Comparison of ENCODE assay signal across 8 cellular contexts in the genomic region with DNA sequence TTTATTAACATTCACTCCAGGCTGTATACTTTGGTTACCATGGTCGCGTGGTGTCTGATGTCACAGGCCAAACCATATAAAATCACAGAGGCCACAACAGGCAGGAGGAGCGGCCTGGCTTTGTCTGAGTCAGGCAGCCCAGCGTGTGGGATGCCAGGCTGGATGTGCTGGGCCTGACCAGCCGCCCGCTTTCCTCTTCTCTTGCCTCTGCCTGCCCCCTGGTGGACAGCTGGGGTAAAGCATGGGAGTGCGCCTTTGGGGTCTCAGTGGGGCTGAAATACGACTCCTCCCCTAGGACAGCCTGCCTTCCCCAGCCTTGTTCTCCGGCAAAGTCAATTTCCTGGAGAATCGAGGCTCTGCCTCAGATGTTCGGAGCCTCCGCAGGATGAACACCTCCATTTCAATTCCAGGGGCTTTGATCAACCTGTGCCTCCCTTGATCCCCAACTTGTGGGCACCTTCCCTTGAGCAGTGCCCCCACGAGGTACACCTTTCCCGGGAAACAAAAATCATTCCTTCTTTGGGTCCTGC.
DNase-seq lines count a peak whose midpoint lies in the region; ATAC-seq and TF ChIP-seq lines count a peak whose summit lies in the region.

No MANE protein-coding gene starts in this region.

- H3K27ac Mint-ChIP-seq in CD4-positive, alpha-beta memory T cell = peak overlapping the region; percentile 85 to 96 (median 89)
- H3K27ac Mint-ChIP-seq in neural crest cell (ENCODE audit: unreplicated experiment) = peak overlapping the region; percentile 72

- H2AK9ac ChIP-seq in IMR-90 (replicated peaks; ENCODE audit: low read depth, low read length, poor library complexity) = peak overlapping the region; percentile 29

- no peaks in the 10 kb centered on the region for H3K36me3 Mint-ChIP-seq in CD4-positive, alpha-beta memory T cell
- H3K36me3 Mint-ChIP-seq in neural crest cell (ENCODE audit: low read depth) = no peaks in the 10 kb centered on the region

- H3K27me3 ChIP-seq in CD4-positive, alpha-beta memory T cell (ENCODE audit: insufficient read depth, low read length) = no peaks in the 10 kb centered on the region
- H3K27me3 ChIP-seq in IMR-90 (ENCODE audit: control insufficient read depth, insufficient read depth, low read length) = no peaks in the 10 kb centered on the region

- H2BK120ac ChIP-seq in IMR-90 (ENCODE audit: low read depth, low read length) = peak overlapping the region; percentile 75

- WGBS in IMR-90 (ENCODE audit: extremely low coverage in 2 of 2, insufficient read length in 1 of 2), 2 experiments = 6% methylated on average over 6 of the region's 14 CpGs; no CpG with 5 or more reads in 1 of the 2 experiments

- no peaks in the 10 kb centered on the region for H3K27me3 Mint-ChIP-seq in CD4-positive, alpha-beta memory T cell
- no peaks in the 10 kb centered on the region for H3K27me3 Mint-ChIP-seq in neural crest cell (ENCODE audit: low read depth)

- peaks cover 0 to 4% of the 10 kb centered on the region in 2 experiments; a peak in 1 of 4 replicates for H3K79me1 ChIP-seq in IMR-90 (ENCODE audit: low read depth in 1 of 2, low read length in 2 of 2)

- TF ChIP-seq CTCF in IMR-90 (conservative IDR thresholded peaks at IDR 0.05; ENCODE audit: low read depth, low read length) = peak; percentile 96
- TF ChIP-seq CTCF in neural crest cell (conservative IDR thresholded peaks at IDR 0.05) = peak; percentile 97

- no peaks in the 10 kb centered on the region for H3K36me3 ChIP-seq in CD4-positive, alpha-beta memory T cell (ENCODE audit: insufficient read depth, low read length)
- H3K36me3 ChIP-seq in IMR-90 (ENCODE audit: control insufficient read depth, insufficient read depth, low read length) = no peaks in the 10 kb centered on the region

- TF ChIP-seq POLR2A in IMR-90 (IDR thresholded peaks at IDR 0.05; ENCODE audit: low read depth, low read length) = peak; percentile 82

- H2AFZ ChIP-seq in IMR-90 (replicated peaks; ENCODE audit: low read length, poor library complexity) = peak overlapping the region; percentile 79

- H4K8ac ChIP-seq in IMR-90 (ENCODE audit: low read depth in 2 of 2, low read length in 2 of 2) = peak overlapping the region in 1 of 2 experiments; percentile 34; a peak in 2 of 4 replicates

- intact Hi-C loops in CD4-positive, alpha-beta memory T cell (cut with micrococcal nuclease) = loop anchor here (1.0 to 5.0 kb wide), 7 partner anchors 14 to 1039 kb away; a partner anchor contains a TSS
- intact Hi-C loops in IMR-90 (cut with micrococcal nuclease) = loop anchor here (1.0 to 2.0 kb wide), 5 partner anchors 55 to 931 kb away; a partner anchor contains a TSS

- dilution Hi-C loops in IMR-90 (cut with HindIII; ENCODE audit: low sequenced_read_pairs, unreplicated experiment) = no loop called here

- H3K9me3 ChIP-seq in CD4-positive, alpha-beta memory T cell (ENCODE audit: control insufficient read depth in 1 of 2, low read length in 2 of 2) = no peaks in the 10 kb centered on the region
- no peaks in the 10 kb centered on the region for H3K9me3 ChIP-seq in IMR-90 (ENCODE audit: control insufficient read depth, insufficient read depth, low read length)

- H3K4me3 ChIP-seq in CD4-positive, alpha-beta memory T cell (ENCODE audit: low read length in 2 of 2) = no peak overlapping the region
- H3K4me3 ChIP-seq in IMR-90 (ENCODE audit: insufficient read depth, low read depth, low read length) = no peak overlapping the region

- H3K23ac ChIP-seq in IMR-90 (ENCODE audit: low read depth, low read length) = no peak overlapping the region

- ATAC-seq in GM21528 (IDR thresholded peaks at IDR 0.05; ENCODE audit: low FRiP score, unreplicated experiment) (peak; percentile 77), IMR-90 (ENCODE audit: low read depth) (peak; percentile 97), GM18519 (IDR thresholded peaks at IDR 0.05; ENCODE audit: low FRiP score, unreplicated experiment) (no peak)

- no TSS peak for BruUV-seq in IMR-90 (replicated peaks; lab: Mats Ljungman, UMichigan)

- H3K9me1 ChIP-seq in IMR-90 (ENCODE audit: insufficient read depth, low read length) = peaks cover 5% of the 10 kb centered on the region; the same call in 1 of the 2 replicates

- no peaks in the 10 kb centered on the region for H4K20me1 ChIP-seq in IMR-90 (ENCODE audit: insufficient read depth, low read length)

- TF ChIP-seq RAD21 in IMR-90 (IDR thresholded peaks at IDR 0.05; ENCODE audit: low read length) = peak; percentile 98

- H3K4me2 ChIP-seq in IMR-90 (ENCODE audit: low read depth, low read length) = peak overlapping the region; percentile 38; the same call in 1 of the 2 replicates

- H3K4ac ChIP-seq in IMR-90 (ENCODE audit: low read depth, low read length) = peak overlapping the region; percentile 59

- peaks cover 20% of the 10 kb centered on the region for H3K4me1 ChIP-seq in CD4-positive, alpha-beta memory T cell (ENCODE audit: insufficient read depth, low read length)
- H3K4me1 ChIP-seq in IMR-90 (ENCODE audit: control insufficient read depth, insufficient read depth, low read length) = peaks cover 15% of the 10 kb centered on the region

- peak overlapping the region; percentile 6; the same call in 1 of the 3 replicates for H2BK15ac ChIP-seq in IMR-90 (ENCODE audit: low read depth, low read length)

- no peak overlapping the region for H3K9ac ChIP-seq in IMR-90 (ENCODE audit: low read depth, low read length)

- H3K27ac ChIP-seq in CD4-positive, alpha-beta memory T cell (ENCODE audit: low read depth, low read length) = peak overlapping the region; percentile 55
- H3K27ac ChIP-seq in IMR-90 (ENCODE audit: insufficient read depth, low read length) (no peak overlapping the region), substantia nigra (ENCODE audit: low read depth, low read length, poor library complexity, severe bottlenecking) (peak overlapping the region; percentile 84)

- DNase-seq in CD4-positive, alpha-beta memory T cell = peak; percentile 82 to 92 (median 83)
- DNase-seq in IMR-90 (peak; percentile 94), fibroblast of peridontal ligament (ENCODE audit: extremely low read depth) (peak; percentile 90), neural crest cell (ENCODE audit: low read depth, low spot score) (peak; percentile 100), substantia nigra (lab: John Stamatoyannopoulos, UW) (no peak)
- peak; percentile 99 for DNase-seq in activated CD8-positive, alpha-beta memory T cell treated with anti-CD3 and anti-CD28 coated beads, Interleukin-2, amount 50 U/mL, for 48 hours

- CTCF ChIA-PET in CD4-positive, alpha-beta memory T cell (lab: Charles Lee; ENCODE audit: partially characterized antibody) = interaction anchor here (0.7 to 20.1 kb wide), 28 partner anchors 10 to 1276 kb away, joined by 3 to 346 read pairs (median 4); a partner anchor contains a TSS
- CTCF ChIA-PET in IMR-90 (lab: Yijun Ruan, JAX) = interaction anchor here (0.6 to 1.6 kb wide), 9 partner anchors 14 to 573 kb away, joined by 3 to 5 read pairs (median 3); no protein-coding TSS in a partner anchor

- peak overlapping the region; percentile 10 for H2BK5ac ChIP-seq in IMR-90 (ENCODE audit: low read depth, low read length, poor library complexity, severe bottlenecking)

- H4K5ac ChIP-seq in IMR-90 (ENCODE audit: low read depth, low read length) = 0 out of 2 replicates have a peak overlapping the region, but pooled peaks have one; percentile 26

- peak overlapping the region; percentile 53 for H4K91ac ChIP-seq in IMR-90 (ENCODE audit: insufficient read depth, low read depth, low read length)

- H3K18ac ChIP-seq in IMR-90 (ENCODE audit: low read depth, low read length) = no peak overlapping the region

- H3K14ac ChIP-seq in IMR-90 (replicated peaks; ENCODE audit: low read depth, low read length) = peak overlapping the region; percentile 43; the same call in 1 of the 2 replicates

- POLR2A ChIA-PET in CD4-positive, alpha-beta memory T cell (lab: Charles Lee; ENCODE audit: partially characterized antibody) = interaction anchor here (0.6 to 5.9 kb wide), 12 partner anchors 11 to 527 kb away, joined by 3 to 52 read pairs (median 4); a partner anchor contains a TSS
- POLR2A ChIA-PET in IMR-90 (lab: Charles Lee; ENCODE audit: unreplicated experiment) = no interaction called here

- H2AK5ac ChIP-seq in IMR-90 (ENCODE audit: low read depth, low read length) = peak overlapping the region; percentile 90

- H3K4me3 Mint-ChIP-seq in CD4-positive, alpha-beta memory T cell = peak overlapping the region in 5 of 8 donors; percentile 11 to 39 (median 21)
- peak overlapping the region; percentile 14 for H3K4me3 Mint-ChIP-seq in neural crest cell

- H3K56ac ChIP-seq in IMR-90 (ENCODE audit: extremely low read depth, insufficient read depth, low read length) = no peak overlapping the region

- in situ Hi-C loops in IMR-90 (cut with MboI; ENCODE audit: low sequenced_read_pairs) = loop anchor here (5.0 kb wide), 3 partner anchors 264 to 534 kb away; no protein-coding TSS in a partner anchor

- peaks cover 10 to 29% (median 17%) of the 10 kb centered on the region in 4 donors for H3K4me1 Mint-ChIP-seq in CD4-positive, alpha-beta memory T cell
- H3K4me1 Mint-ChIP-seq in neural crest cell = peaks cover 48% of the 10 kb centered on the region

- no peaks in the 10 kb centered on the region for H3K9me3 Mint-ChIP-seq in CD4-positive, alpha-beta memory T cell
- H3K9me3 Mint-ChIP-seq in neural crest cell = no peaks in the 10 kb centered on the region

- H2BK20ac ChIP-seq in IMR-90 (ENCODE audit: low read depth, low read length) = peak overlapping the region; percentile 72

TF ChIP-seq in IMR-90, 13 proteins besides CTCF, POLR2A, EP300 and RAD21 (continues in another document):
- TF ChIP-seq CEBPB (IDR thresholded peaks at IDR 0.05; ENCODE audit: low read depth, low read length) (no peak), BHLHE40 (IDR thresholded peaks at IDR 0.05; ENCODE audit: low read depth, low read length) (peak; percentile 37; the same call in 1 of the 2 replicates), CHD1 (IDR thresholded peaks at IDR 0.05; ENCODE audit: low read depth, low read length) (no peak), MXI1 (IDR thresholded peaks at IDR 0.05; ENCODE audit: borderline replicate concordance, low read depth, low read length) (0 out of 2 replicates have a peak, but pooled peaks have one; percentile 37), RCOR1 (IDR thresholded peaks at IDR 0.05; ENCODE audit: insufficient replicate concordance, low read length) (no peak), MAZ (IDR thresholded peaks at IDR 0.05; ENCODE audit: borderline replicate concordance, low read depth, low read length) (peak; percentile 63; the same call in 1 of the 2 replicates), SMC3 (IDR thresholded peaks at IDR 0.05; ENCODE audit: low read depth, low read length) (peak; percentile 96), NFE2L2 (IDR thresholded peaks at IDR 0.05; ENCODE audit: low read depth, low read length) (no peak; the same call in 1 of the 2 replicates)
- TF ChIP-seq, protein P1, sequence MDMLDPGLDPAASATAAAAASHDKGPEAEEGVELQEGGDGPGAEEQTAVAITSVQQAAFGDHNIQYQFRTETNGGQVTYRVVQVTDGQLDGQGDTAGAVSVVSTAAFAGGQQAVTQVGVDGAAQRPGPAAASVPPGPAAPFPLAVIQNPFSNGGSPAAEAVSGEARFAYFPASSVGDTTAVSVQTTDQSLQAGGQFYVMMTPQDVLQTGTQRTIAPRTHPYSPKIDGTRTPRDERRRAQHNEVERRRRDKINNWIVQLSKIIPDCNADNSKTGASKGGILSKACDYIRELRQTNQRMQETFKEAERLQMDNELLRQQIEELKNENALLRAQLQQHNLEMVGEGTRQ (IDR thresholded peaks at IDR 0.05; ENCODE audit: low read depth, low read length) = peak; percentile 32; the same call in 1 of the 2 replicates

Comparison
In these comparisons a context has a peak if more than half of its experiments do, and no peak if none do; other contexts are left out.
1. DNase-seq: peak in CD4-positive, alpha-beta memory T cell (5 of 5), IMR-90 (single experiment), activated CD8-positive, alpha-beta memory T cell treated with anti-CD3 and anti-CD28 coated beads, Interleukin-2, amount 50 U/mL, for 48 hours (single experiment), fibroblast of peridontal ligament (single experiment) and neural crest cell (single experiment); none in substantia nigra (0 of 49).